ENCODE assay signal across 1 cellular context in genomic region chr19:19063183-19064097, GRCh38.
A peak's percentile ranks its signal among the peaks of the same experiment; 100 is the strongest.
TF ChIP-seq lines count a peak whose summit lies in the region.

Gene SLC25A42, plus strand, starts transcription at chr19:19063994. Its CDS starts 32,131 bp downstream, at chr19:19096125.

TF ChIP-seq in HepG2, 621 proteins besides CTCF, POLR2A, EP300 and RAD21 (continued from another document and continues in another):
- peak; percentile 51; the same call in 1 of the 2 replicates for TF ChIP-seq ZNF142 (CRISPR knock-in tag; IDR thresholded peaks at IDR 0.05)
- TF ChIP-seq THAP7 (CRISPR knock-in tag; IDR thresholded peaks at IDR 0.05) = no peak
- TF ChIP-seq CBX2 (IDR thresholded peaks at IDR 0.05; ENCODE audit: low read depth, low read length) = no peak
- no peak for TF ChIP-seq CBX2 (CRISPR knock-in tag; IDR thresholded peaks at IDR 0.05; ENCODE audit: low read depth)
- TF ChIP-seq ZNF784 (CRISPR knock-in tag; IDR thresholded peaks at IDR 0.05; ENCODE audit: borderline replicate concordance) = no peak
- TF ChIP-seq PHF20 (CRISPR knock-in tag; IDR thresholded peaks at IDR 0.05) = peak; percentile 40; the same call in 1 of the 2 replicates
- TF ChIP-seq ZNF234 (CRISPR knock-in tag; conservative IDR thresholded peaks at IDR 0.05) = no peak
- no peak for TF ChIP-seq CEBPB (IDR thresholded peaks at IDR 0.05; ENCODE audit: borderline replicate concordance, low read depth, low read length)
- peak; percentile 68; the same call in 1 of the 2 replicates for TF ChIP-seq ETV5 (CRISPR knock-in tag; IDR thresholded peaks at IDR 0.05; ENCODE audit: borderline replicate concordance)
- TF ChIP-seq ZNF354B (CRISPR knock-in tag; IDR thresholded peaks at IDR 0.05) = no peak
- 0 out of 2 replicates have a peak, but pooled peaks have one; percentile 22 for TF ChIP-seq ZNF414 (CRISPR knock-in tag; IDR thresholded peaks at IDR 0.05)
- no peak for TF ChIP-seq ZNF367 (CRISPR knock-in tag; IDR thresholded peaks at IDR 0.05; ENCODE audit: borderline replicate concordance)
- TF ChIP-seq SP4 (CRISPR knock-in tag; IDR thresholded peaks at IDR 0.05) = peak; percentile 97
- 0 out of 2 replicates have a peak, but pooled peaks have one; percentile 24 for TF ChIP-seq ZNF639 (CRISPR knock-in tag; conservative IDR thresholded peaks at IDR 0.05)
- TF ChIP-seq KAT7 (CRISPR knock-in tag; IDR thresholded peaks at IDR 0.05; ENCODE audit: borderline replicate concordance) = peak; percentile 19; the same call in 1 of the 2 replicates
- TF ChIP-seq ZSCAN5A (CRISPR knock-in tag; IDR thresholded peaks at IDR 0.05; ENCODE audit: borderline replicate concordance) = no peak
- TF ChIP-seq RBM22 (optimal IDR thresholded peaks at IDR 0.05; ENCODE audit: low read length) = peak; percentile 51
- TF ChIP-seq SMAD1 (CRISPR knock-in tag; IDR thresholded peaks at IDR 0.05; ENCODE audit: borderline replicate concordance, low read depth) = peak; percentile 88; the same call in 1 of the 2 replicates
- TF ChIP-seq ZBTB25 (CRISPR knock-in tag; IDR thresholded peaks at IDR 0.05) = no peak
- no peak for TF ChIP-seq ZNF264 (CRISPR knock-in tag; IDR thresholded peaks at IDR 0.05)
- TF ChIP-seq ZBTB34 (CRISPR knock-in tag; IDR thresholded peaks at IDR 0.05) = no peak
- no peak for TF ChIP-seq TOPORS (CRISPR knock-in tag; IDR thresholded peaks at IDR 0.05)
- TF ChIP-seq MAX (IDR thresholded peaks at IDR 0.05) = peak; percentile 70
- peak; percentile 96 for TF ChIP-seq RXRA (CRISPR knock-in tag; IDR thresholded peaks at IDR 0.05)
- TF ChIP-seq PCBP1 (IDR thresholded peaks at IDR 0.05; ENCODE audit: borderline replicate concordance, low read depth, low read length) = peak; percentile 75; the same call in 1 of the 2 replicates
- TF ChIP-seq ZNF260 (CRISPR knock-in tag; IDR thresholded peaks at IDR 0.05; ENCODE audit: borderline replicate concordance, low read depth) = no peak
- peak; percentile 5; the same call in 1 of the 2 replicates for TF ChIP-seq NCOA2 (CRISPR knock-in tag; IDR thresholded peaks at IDR 0.05)
- TF ChIP-seq SRSF9 (IDR thresholded peaks at IDR 0.05; ENCODE audit: borderline replicate concordance, insufficient read depth, low read depth, low read length, poor library complexity, severe bottlenecking) = no peak
- 0 out of 2 replicates have a peak, but pooled peaks have one; percentile 46 for TF ChIP-seq ZNF251 (CRISPR knock-in tag; IDR thresholded peaks at IDR 0.05)
- TF ChIP-seq RFXANK (CRISPR knock-in tag; IDR thresholded peaks at IDR 0.05) = no peak
- no peak; the same call in 1 of the 2 replicates for TF ChIP-seq E2F2 (CRISPR knock-in tag; IDR thresholded peaks at IDR 0.05; ENCODE audit: borderline replicate concordance)
- TF ChIP-seq KAT8 (CRISPR knock-in tag; IDR thresholded peaks at IDR 0.05) = peak; percentile 31; the same call in 1 of the 2 replicates
- 0 out of 2 replicates have a peak, but pooled peaks have one; percentile 25 for TF ChIP-seq TSC22D2 (CRISPR knock-in tag; IDR thresholded peaks at IDR 0.05; ENCODE audit: borderline replicate concordance)
- TF ChIP-seq HNF4A (CRISPR knock-in tag; IDR thresholded peaks at IDR 0.05) = peak; percentile 81
- 0 out of 2 replicates have a peak, but pooled peaks have one; percentile 34 for TF ChIP-seq EEA1 (CRISPR knock-in tag; IDR thresholded peaks at IDR 0.05; ENCODE audit: borderline replicate concordance)
- TF ChIP-seq SRSF4 (IDR thresholded peaks at IDR 0.05; ENCODE audit: low read depth, low read length, poor library complexity, severe bottlenecking) = no peak
- TF ChIP-seq HNRNPLL (IDR thresholded peaks at IDR 0.05; ENCODE audit: low read depth, low read length, poor library complexity, severe bottlenecking) = peak; percentile 68
- no peak for TF ChIP-seq ZNF773 (CRISPR knock-in tag; IDR thresholded peaks at IDR 0.05; ENCODE audit: borderline replicate concordance)
- peak; percentile 53; the same call in 1 of the 2 replicates for TF ChIP-seq YEATS4 (CRISPR knock-in tag; IDR thresholded peaks at IDR 0.05; ENCODE audit: borderline replicate concordance)
- TF ChIP-seq ATF2 (CRISPR knock-in tag; IDR thresholded peaks at IDR 0.05) = peak; percentile 64; the same call in 1 of the 2 replicates
- 0 out of 2 replicates have a peak, but pooled peaks have one; percentile 51 for TF ChIP-seq NFATC3 (CRISPR knock-in tag; IDR thresholded peaks at IDR 0.05)
